ENCODE assay signal across 1 cellular context in the genomic region with DNA sequence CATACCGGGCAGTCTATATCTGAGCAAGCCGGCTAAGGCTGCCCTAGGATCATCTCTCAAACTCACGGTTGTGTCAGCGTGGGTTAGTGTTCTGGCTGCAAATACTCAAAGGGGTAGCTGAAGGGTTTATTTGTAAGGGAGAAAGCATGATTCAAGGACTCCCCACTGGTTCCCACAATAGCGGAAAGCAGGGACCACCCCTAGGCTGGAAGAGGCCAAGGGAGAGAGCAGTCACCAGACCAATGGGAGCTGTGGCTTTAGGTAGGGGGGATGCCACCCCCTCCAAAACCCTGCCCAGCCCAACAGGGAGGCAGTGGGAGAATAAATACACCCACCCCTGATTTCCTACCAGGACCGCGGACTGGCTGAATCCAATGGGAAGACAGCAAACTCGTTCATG.
TF ChIP-seq lines count a peak whose summit lies in the region.

No MANE protein-coding gene starts in this region.

TF ChIP-seq in H1, 55 proteins besides CTCF, POLR2A, EP300 and RAD21:
- TF ChIP-seq, protein P1, sequence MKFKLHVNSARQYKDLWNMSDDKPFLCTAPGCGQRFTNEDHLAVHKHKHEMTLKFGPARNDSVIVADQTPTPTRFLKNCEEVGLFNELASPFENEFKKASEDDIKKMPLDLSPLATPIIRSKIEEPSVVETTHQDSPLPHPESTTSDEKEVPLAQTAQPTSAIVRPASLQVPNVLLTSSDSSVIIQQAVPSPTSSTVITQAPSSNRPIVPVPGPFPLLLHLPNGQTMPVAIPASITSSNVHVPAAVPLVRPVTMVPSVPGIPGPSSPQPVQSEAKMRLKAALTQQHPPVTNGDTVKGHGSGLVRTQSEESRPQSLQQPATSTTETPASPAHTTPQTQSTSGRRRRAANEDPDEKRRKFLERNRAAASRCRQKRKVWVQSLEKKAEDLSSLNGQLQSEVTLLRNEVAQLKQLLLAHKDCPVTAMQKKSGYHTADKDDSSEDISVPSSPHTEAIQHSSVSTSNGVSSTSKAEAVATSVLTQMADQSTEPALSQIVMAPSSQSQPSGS (IDR thresholded peaks at IDR 0.05; ENCODE audit: low read length), result no peak
- TF ChIP-seq YY1 (IDR thresholded peaks at IDR 0.05; ENCODE audit: low read depth, low read length) (no peak), ASH2L (IDR thresholded peaks at IDR 0.05; ENCODE audit: low read length) (no peak), SUZ12 (IDR thresholded peaks at IDR 0.05; ENCODE audit: low read length) (no peak), KDM1A (IDR thresholded peaks at IDR 0.05; ENCODE audit: borderline replicate concordance, low read length) (no peak), CEBPB (IDR thresholded peaks at IDR 0.05; ENCODE audit: low read depth, low read length) (no peak), RBBP5 (IDR thresholded peaks at IDR 0.05; ENCODE audit: borderline replicate concordance, low read depth, low read length) (no peak), SRF (IDR thresholded peaks at IDR 0.05; ENCODE audit: low read depth, low read length) (no peak), CHD2 (IDR thresholded peaks at IDR 0.05; ENCODE audit: low read length) (no peak), EGR1 (IDR thresholded peaks at IDR 0.05; ENCODE audit: borderline replicate concordance, low read depth, low read length) (no peak), NRF1 (IDR thresholded peaks at IDR 0.05; ENCODE audit: low read depth, low read length) (no peak), SP1 (IDR thresholded peaks at IDR 0.05; ENCODE audit: low read depth, low read length) (no peak), CREB1 (IDR thresholded peaks at IDR 0.05) (no peak), FOSL1 (IDR thresholded peaks at IDR 0.05; ENCODE audit: insufficient read depth, low read depth, low read length) (no peak), TAF7 (optimal IDR thresholded peaks at IDR 0.05; ENCODE audit: borderline replicate concordance, low read depth, low read length) (no peak)
- TF ChIP-seq, protein P2, sequence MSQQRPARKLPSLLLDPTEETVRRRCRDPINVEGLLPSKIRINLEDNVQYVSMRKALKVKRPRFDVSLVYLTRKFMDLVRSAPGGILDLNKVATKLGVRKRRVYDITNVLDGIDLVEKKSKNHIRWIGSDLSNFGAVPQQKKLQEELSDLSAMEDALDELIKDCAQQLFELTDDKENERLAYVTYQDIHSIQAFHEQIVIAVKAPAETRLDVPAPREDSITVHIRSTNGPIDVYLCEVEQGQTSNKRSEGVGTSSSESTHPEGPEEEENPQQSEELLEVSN (IDR thresholded peaks at IDR 0.05), result no peak
